29 cellular contexts compared by ENCODE assay signal in genomic region chr7:99737726-99738125, GRCh38. TPM values are rescaled to one million over a fixed set of nuclear protein-coding genes. Genes with fewer than 3 reads are reported as not detected.
A peak's percentile ranks its signal among the peaks of the same experiment; 100 is the strongest.
DNase-seq lines count a peak whose midpoint lies in the region; ATAC-seq, FAIRE-seq and TF ChIP-seq lines count a peak whose summit lies in the region.
"Had no signal": no experiment of that assay in that cellular context is flagged by ENCODE, and none has a peak within 500 bp of the region (broad histone marks: within the 10 kb centered on the region; RNA-seq: fewer than 3 reads in every experiment).

No MANE protein-coding gene starts in this region.

- H3K9me3 ChIP-seq in DND-41 (ENCODE audit: insufficient read depth, low read length, severe bottlenecking): no peaks in the 10 kb centered on the region
- H3K9me3 ChIP-seq: gastroesophageal sphincter, thoracic aorta had no signal

- H3K27ac ChIP-seq in DND-41 (ENCODE audit: low read length): no peak overlapping the region
- H3K27ac ChIP-seq: gastroesophageal sphincter, thoracic aorta had no signal

- FAIRE-seq in HTR-8/SVneo (lab: Jason Lieb, UNC): no peak
- FAIRE-seq in bronchial epithelial cell (lab: Jason Lieb, UNC): no peak
- FAIRE-seq: colon, GM12892, H1 had no signal

- H3K4me2 ChIP-seq in DND-41 (ENCODE audit: insufficient read depth, low read length): no peak overlapping the region

- H3K27me3 ChIP-seq in DND-41 (ENCODE audit: insufficient read depth, low read length, poor library complexity) (no peaks in the 10 kb centered on the region), bronchial epithelial cell (ENCODE audit: control insufficient read depth, insufficient read depth, low read length) (no peaks in the 10 kb centered on the region)
- H3K27me3 ChIP-seq: gastroesophageal sphincter had no signal

- DNase-seq in DND-41: no peak
- DNase-seq in HTR-8/SVneo (ENCODE audit: insufficient read length, low spot score): peak; percentile 6
- DNase-seq in bronchial epithelial cell (ENCODE audit: low read depth): peak; percentile 92
- DNase-seq in iris pigment epithelial cell (ENCODE audit: low read depth): peak; percentile 14
- DNase-seq in left ventricle myocardium superior: no peak
- no peak for DNase-seq in SKM-1 (lab: John Stamatoyannopoulos, UW; ENCODE audit: unreplicated experiment)
- DNase-seq: activated CD4-positive, alpha-beta T cell treated with anti-CD3 and anti-CD28 coated beads for 48 hours; activated CD8-positive, alpha-beta memory T cell treated with anti-CD3 and anti-CD28 coated beads, Interleukin-2, amount 10 ng/mL, durations not matched to agents 7 days and 5 days; Karpas-422; left cardiac atrium; NCI-H1436; NCI-H82; nephron progenitor cell; posterior cingulate gyrus; SHP77; stimulated activated CD4-positive, alpha-beta T cell treated with anti-CD3 and anti-CD28 coated beads, Interleukin-2, amount 100 ng/mL, for 24 hours; stimulated activated naive B cell treated with anti-CD40 and anti-IgM and Interleukin-4, amounts not matched to agents 10 μg/mL and 1 μg/mL and 100 μg/mL, for 72 hours had no signal

- H3K4me1 ChIP-seq in DND-41 (ENCODE audit: insufficient read depth, low read length): peaks cover 10% of the 10 kb centered on the region
- H3K4me1 ChIP-seq: gastroesophageal sphincter had no signal

- H3K9ac ChIP-seq in DND-41 (ENCODE audit: low read depth, low read length): no peak overlapping the region

- intact Hi-C loops in left ventricle myocardium superior (cut with micrococcal nuclease): no loop called here

- H4K20me1 ChIP-seq in DND-41 (ENCODE audit: insufficient read depth, low read length): no peaks in the 10 kb centered on the region

- TF ChIP-seq CTCF in DND-41 (IDR thresholded peaks at IDR 0.05; ENCODE audit: borderline replicate concordance, extremely low read depth, low read length, poor library complexity, severe bottlenecking) (no peak), bronchial epithelial cell (IDR thresholded peaks at IDR 0.05; ENCODE audit: insufficient read depth, low read length, severe bottlenecking) (no peak)

- no peak overlapping the region for H2AFZ ChIP-seq in DND-41 (ENCODE audit: low read depth, low read length)

- H3K79me2 ChIP-seq in DND-41 (ENCODE audit: insufficient read depth, low read length): no peaks in the 10 kb centered on the region

- ATAC-seq in DND-41 (ENCODE audit: insufficient read depth, low read depth) (peak; percentile 40; the same call in 1 of the 3 replicates), GM21528 (IDR thresholded peaks at IDR 0.05; ENCODE audit: low FRiP score, unreplicated experiment) (no peak), HG03097 (IDR thresholded peaks at IDR 0.05; ENCODE audit: low FRiP score, unreplicated experiment) (no peak), left ventricle myocardium superior (no peak)
- ATAC-seq: activated CD8-positive, alpha-beta memory T cell treated with anti-CD3 and anti-CD28 coated beads, Interleukin-2, amount 10 ng/mL, durations not matched to agents 7 days and 5 days; gastroesophageal sphincter; left cardiac atrium; stimulated activated naive B cell treated with anti-CD40 and anti-IgM and Interleukin-4, amounts not matched to agents 10 μg/mL and 1 μg/mL and 100 μg/mL, for 72 hours had no signal

- H3K36me3 ChIP-seq in DND-41 (ENCODE audit: insufficient read depth, low read length) (no peaks in the 10 kb centered on the region), bronchial epithelial cell (ENCODE audit: control insufficient read depth, insufficient read depth, low read length) (no peaks in the 10 kb centered on the region)
- H3K36me3 ChIP-seq: thoracic aorta had no signal

- H3K4me3 ChIP-seq in DND-41 (ENCODE audit: low read depth in 1 of 2, low read length in 2 of 2): no peak overlapping the region
- no peak overlapping the region for H3K4me3 ChIP-seq in bronchial epithelial cell (ENCODE audit: low read depth, low read length)
- H3K4me3 ChIP-seq: gastroesophageal sphincter, thoracic aorta had no signal

RNA-seq across cellular contexts. Expression of gene CYP3A7, which starts 2.7 kb away (rescaled TPM):
- total RNA-seq in bronchial epithelial cell (not detected in 2 replicates), left ventricle myocardium superior (not detected)
- total RNA-seq: activated CD8-positive, alpha-beta memory T cell treated with anti-CD3 and anti-CD28 coated beads, Interleukin-2, amount 10 ng/mL, durations not matched to agents 7 days and 5 days; activated T-helper 1 cell treated with anti-CD3 and anti-CD28 coated beads, Interleukin-12 subunit alpha, Interleukin-12 subunit beta, Interleukin-2, Interleukin-4 antibody, amounts not matched to agents 30 ng/mL and 10 ng/mL and 1 ng/mL, durations not matched to agents 14 hours and 24 hours and 36 hours; CD4-positive, CD25-positive, alpha-beta regulatory T cell; gastroesophageal sphincter; H1; left cardiac atrium; OCI-LY7; T-helper 1 cell treated with Interleukin-12 subunit alpha and Interleukin-12 subunit beta and Interleukin-4 antibody, amounts not matched to agents 30 ng/mL and 1 ng/mL, for 36 hours; thoracic aorta had no signal

RNA-seq across cellular contexts. Expression of gene CYP3A4, which starts 46.3 kb away (rescaled TPM):
- total RNA-seq in bronchial epithelial cell: 0.26 TPM in 1 of 2 replicates, not detected in the other
- total RNA-seq in left ventricle myocardium superior: not detected
- total RNA-seq: activated CD8-positive, alpha-beta memory T cell treated with anti-CD3 and anti-CD28 coated beads, Interleukin-2, amount 10 ng/mL, durations not matched to agents 7 days and 5 days; activated T-helper 1 cell treated with anti-CD3 and anti-CD28 coated beads, Interleukin-12 subunit alpha, Interleukin-12 subunit beta, Interleukin-2, Interleukin-4 antibody, amounts not matched to agents 30 ng/mL and 10 ng/mL and 1 ng/mL, durations not matched to agents 14 hours and 24 hours and 36 hours; CD4-positive, CD25-positive, alpha-beta regulatory T cell; gastroesophageal sphincter; H1; OCI-LY7; skeletal muscle tissue; T-helper 1 cell treated with Interleukin-12 subunit alpha and Interleukin-12 subunit beta and Interleukin-4 antibody, amounts not matched to agents 30 ng/mL and 1 ng/mL, for 36 hours; thoracic aorta had no signal

RNA-seq across cellular contexts. Expression of gene CYP3A5, which starts 57.9 kb away (rescaled TPM):
- total RNA-seq in bronchial epithelial cell (3.7 and 30.2 TPM in 2 replicates), left ventricle myocardium superior (0.25 TPM)
- total RNA-seq: activated CD8-positive, alpha-beta memory T cell treated with anti-CD3 and anti-CD28 coated beads, Interleukin-2, amount 10 ng/mL, durations not matched to agents 7 days and 5 days; activated T-helper 1 cell treated with anti-CD3 and anti-CD28 coated beads, Interleukin-12 subunit alpha, Interleukin-12 subunit beta, Interleukin-2, Interleukin-4 antibody, amounts not matched to agents 30 ng/mL and 10 ng/mL and 1 ng/mL, durations not matched to agents 14 hours and 24 hours and 36 hours; CD4-positive, CD25-positive, alpha-beta regulatory T cell; H1; OCI-LY7; T-helper 1 cell treated with Interleukin-12 subunit alpha and Interleukin-12 subunit beta and Interleukin-4 antibody, amounts not matched to agents 30 ng/mL and 1 ng/mL, for 36 hours had no signal

Comparison
In these comparisons a context has a peak if more than half of its experiments do, and no peak if none do; other contexts are left out.
1. DNase-seq: peak in HTR-8/SVneo (single experiment), bronchial epithelial cell (single experiment) and iris pigment epithelial cell (single experiment); none in DND-41 (single experiment), left ventricle myocardium superior (single experiment) and SKM-1 (single experiment).